15 cellular contexts compared by ENCODE assay signal in genomic region chr15:64264511-64264910, GRCh38.
A peak's percentile ranks its signal among the peaks of the same experiment; 100 is the strongest.
DNase-seq lines count a peak whose midpoint lies in the region; ATAC-seq and TF ChIP-seq lines count a peak whose summit lies in the region.
"Had no signal": no experiment of that assay in that cellular context is flagged by ENCODE, and none has a peak within 500 bp of the region (broad histone marks: within the 10 kb centered on the region; RNA-seq: fewer than 3 reads in every experiment).

No MANE protein-coding gene starts in this region.

- H3K9me3 Mint-ChIP-seq in activated naive CD4-positive, alpha-beta T cell treated with anti-CD3 and anti-CD28 coated beads, Interleukin-2, amount 50 U/mL, for 24 hours = peaks cover 5% of the 10 kb centered on the region
- H3K9me3 Mint-ChIP-seq in activated naive CD4-positive, alpha-beta T cell treated with anti-CD3 and anti-CD28 coated beads, Interleukin-2, amount 10 ng/mL, durations not matched to agents 7 days and 5 days = peaks cover 20% of the 10 kb centered on the region
- H3K9me3 Mint-ChIP-seq in activated CD4-positive, alpha-beta memory T cell treated with anti-CD3 and anti-CD28 coated beads for 36 hours = peaks cover 33% of the 10 kb centered on the region
- H3K9me3 Mint-ChIP-seq: CD4-positive, alpha-beta T cell had no signal

- H3K4me3 Mint-ChIP-seq in activated naive CD4-positive, alpha-beta T cell treated with anti-CD3 and anti-CD28 coated beads, Interleukin-2, amount 50 U/mL, for 24 hours = no peak overlapping the region
- H3K4me3 Mint-ChIP-seq in activated naive CD4-positive, alpha-beta T cell treated with anti-CD3 and anti-CD28 coated beads, Interleukin-2, amount 10 ng/mL, durations not matched to agents 7 days and 5 days = no peak overlapping the region
- H3K4me3 Mint-ChIP-seq in activated CD4-positive, alpha-beta memory T cell treated with anti-CD3 and anti-CD28 coated beads for 36 hours = no peak overlapping the region
- H3K4me3 Mint-ChIP-seq: CD4-positive, alpha-beta T cell; GM23338 had no signal

- no peak for ATAC-seq in GM18511 (IDR thresholded peaks at IDR 0.05; ENCODE audit: unreplicated experiment)
- ATAC-seq: GM12878, GM23338 had no signal

- POLR2A ChIA-PET in activated CD4-positive, alpha-beta memory T cell treated with anti-CD3 and anti-CD28 coated beads for 36 hours (lab: Charles Lee) = interaction anchor here (1.0 kb wide), 1 partner anchor 18 kb away, joined by 3 read pairs; no protein-coding TSS in a partner anchor

- H3K27ac Mint-ChIP-seq in activated naive CD4-positive, alpha-beta T cell treated with anti-CD3 and anti-CD28 coated beads, Interleukin-2, amount 50 U/mL, for 24 hours = peak overlapping the region; percentile 57
- no peak overlapping the region for H3K27ac Mint-ChIP-seq in activated naive CD4-positive, alpha-beta T cell treated with anti-CD3 and anti-CD28 coated beads, Interleukin-2, amount 10 ng/mL, durations not matched to agents 7 days and 5 days
- no peak overlapping the region for H3K27ac Mint-ChIP-seq in activated CD4-positive, alpha-beta memory T cell treated with anti-CD3 and anti-CD28 coated beads for 36 hours
- H3K27ac Mint-ChIP-seq: CD4-positive, alpha-beta T cell; GM23338 had no signal

- H3K4me3 ChIP-seq in fibroblast of villous mesenchyme (ENCODE audit: low read depth, low read length) = no peak overlapping the region
- H3K4me3 ChIP-seq: GM12878, GM23338 had no signal

- no peaks in the 10 kb centered on the region for H3K27me3 Mint-ChIP-seq in activated naive CD4-positive, alpha-beta T cell treated with anti-CD3 and anti-CD28 coated beads, Interleukin-2, amount 50 U/mL, for 24 hours
- H3K27me3 Mint-ChIP-seq in activated naive CD4-positive, alpha-beta T cell treated with anti-CD3 and anti-CD28 coated beads, Interleukin-2, amount 10 ng/mL, durations not matched to agents 7 days and 5 days = no peaks in the 10 kb centered on the region
- H3K27me3 Mint-ChIP-seq in activated CD4-positive, alpha-beta memory T cell treated with anti-CD3 and anti-CD28 coated beads for 36 hours = no peaks in the 10 kb centered on the region
- H3K27me3 Mint-ChIP-seq: CD4-positive, alpha-beta T cell had no signal

- CTCF ChIA-PET in activated naive CD4-positive, alpha-beta T cell treated with anti-CD3 and anti-CD28 coated beads, Interleukin-2, amount 10 ng/mL, durations not matched to agents 7 days and 5 days (lab: Charles Lee) = no interaction called here
- CTCF ChIA-PET in activated CD4-positive, alpha-beta memory T cell treated with anti-CD3 and anti-CD28 coated beads for 36 hours (lab: Charles Lee) = no interaction called here

- intact Hi-C loops in activated CD4-positive, alpha-beta memory T cell treated with anti-CD3 and anti-CD28 coated beads for 36 hours (cut with micrococcal nuclease) = no loop called here

- peaks cover 56% of the 10 kb centered on the region for H3K4me1 Mint-ChIP-seq in activated naive CD4-positive, alpha-beta T cell treated with anti-CD3 and anti-CD28 coated beads, Interleukin-2, amount 50 U/mL, for 24 hours
- H3K4me1 Mint-ChIP-seq in activated naive CD4-positive, alpha-beta T cell treated with anti-CD3 and anti-CD28 coated beads, Interleukin-2, amount 10 ng/mL, durations not matched to agents 7 days and 5 days = peaks cover 29% of the 10 kb centered on the region
- peaks cover 37% of the 10 kb centered on the region for H3K4me1 Mint-ChIP-seq in activated CD4-positive, alpha-beta memory T cell treated with anti-CD3 and anti-CD28 coated beads for 36 hours (ENCODE audit: low read depth)
- H3K4me1 Mint-ChIP-seq: GM23338 had no signal

- no peak for TF ChIP-seq CTCF in fibroblast of villous mesenchyme (IDR thresholded peaks at IDR 0.05; ENCODE audit: insufficient read depth, low read depth, low read length)

- no peak for DNase-seq in activated naive CD4-positive, alpha-beta T cell treated with anti-CD3 and anti-CD28 coated beads, Interleukin-2, amount 10 ng/mL, durations not matched to agents 7 days and 5 days
- DNase-seq in HCEC 1CT = peak; percentile 15
- DNase-seq in fibroblast of villous mesenchyme (ENCODE audit: low read depth) = peak; percentile 47
- no peak for DNase-seq in activated CD4-positive, alpha-beta memory T cell treated with anti-CD3 and anti-CD28 coated beads for 36 hours
- no peak for DNase-seq in stimulated activated CD4-positive, alpha-beta T cell treated with anti-CD3 and anti-CD28 coated beads, Interleukin-4, amount 100 ng/mL, for 24 hours
- DNase-seq: 8988T; ACHN; C1 segment of cervical spinal cord; CD4-positive, alpha-beta T cell; DMS79; H7 had no signal

- peaks cover 33% of the 10 kb centered on the region for H3K36me3 Mint-ChIP-seq in activated naive CD4-positive, alpha-beta T cell treated with anti-CD3 and anti-CD28 coated beads, Interleukin-2, amount 50 U/mL, for 24 hours
- peaks cover 30% of the 10 kb centered on the region for H3K36me3 Mint-ChIP-seq in activated naive CD4-positive, alpha-beta T cell treated with anti-CD3 and anti-CD28 coated beads, Interleukin-2, amount 10 ng/mL, durations not matched to agents 7 days and 5 days
- H3K36me3 Mint-ChIP-seq in activated CD4-positive, alpha-beta memory T cell treated with anti-CD3 and anti-CD28 coated beads for 36 hours = peaks cover 29% of the 10 kb centered on the region

Comparison
In these comparisons a context has a peak if more than half of its experiments do, and no peak if none do; other contexts are left out.
1. DNase-seq: peak in HCEC 1CT (single experiment) and fibroblast of villous mesenchyme (single experiment); none in activated naive CD4-positive, alpha-beta T cell treated with anti-CD3 and anti-CD28 coated beads, Interleukin-2, amount 10 ng/mL, durations not matched to agents 7 days and 5 days (single experiment), activated CD4-positive, alpha-beta memory T cell treated with anti-CD3 and anti-CD28 coated beads for 36 hours (single experiment) and stimulated activated CD4-positive, alpha-beta T cell treated with anti-CD3 and anti-CD28 coated beads, Interleukin-4, amount 100 ng/mL, for 24 hours (single experiment).